ENCODE assay signal across 8 cellular contexts in genomic region chr2:144183744-144184143, GRCh38.
DNase-seq lines count a peak whose midpoint lies in the region; TF ChIP-seq lines count a peak whose summit lies in the region.

No MANE protein-coding gene starts in this region.

- peak overlapping the region; percentile 92 for H3K27ac Mint-ChIP-seq in activated naive CD8-positive, alpha-beta T cell

- H3K36me3 Mint-ChIP-seq in activated naive CD8-positive, alpha-beta T cell: peaks cover 6% of the 10 kb centered on the region

- peak overlapping the region; percentile 76 for H3K4me3 Mint-ChIP-seq in activated naive CD8-positive, alpha-beta T cell

- H3K9me3 Mint-ChIP-seq in activated naive CD8-positive, alpha-beta T cell (ENCODE audit: low read depth): no peaks in the 10 kb centered on the region

- H3K4me1 Mint-ChIP-seq in activated naive CD8-positive, alpha-beta T cell (ENCODE audit: low read depth): peaks cover 44% of the 10 kb centered on the region

- H3K27me3 Mint-ChIP-seq in activated naive CD8-positive, alpha-beta T cell: no peaks in the 10 kb centered on the region

- DNase-seq in GM04504 (ENCODE audit: low read depth): peak; percentile 83
- DNase-seq in HFF-Myc (ENCODE audit: extremely low read depth, low read depth): peak; percentile 98
- DNase-seq in RPMI7951 (ENCODE audit: low read depth): peak; percentile 95
- DNase-seq in stimulated activated CD4-positive, alpha-beta T cell treated with anti-CD3 and anti-CD28 coated beads, Interleukin-4, amount 100 ng/mL, for 24 hours: peak; percentile 78
- no peak for DNase-seq in cerebellum (ENCODE audit: low spot score)
- DNase-seq in NCI-H748 (lab: John Stamatoyannopoulos, UW; ENCODE audit: unreplicated experiment): no peak
- DNase-seq in C1 segment of cervical spinal cord (lab: John Stamatoyannopoulos, UW): no peak

- no peak overlapping the region for H3K4me3 ChIP-seq in HFF-Myc (replicated peaks; ENCODE audit: low read depth, low read length)

- no peak for TF ChIP-seq CTCF in HFF-Myc (IDR thresholded peaks at IDR 0.05; ENCODE audit: low read depth, low read length, missing control alignments)

Comparison
In these comparisons a context has a peak if more than half of its experiments do, and no peak if none do; other contexts are left out.
1. DNase-seq: peak in GM04504 (single experiment), HFF-Myc (single experiment), RPMI7951 (single experiment) and stimulated activated CD4-positive, alpha-beta T cell treated with anti-CD3 and anti-CD28 coated beads, Interleukin-4, amount 100 ng/mL, for 24 hours (single experiment); none in cerebellum (single experiment), NCI-H748 (single experiment) and C1 segment of cervical spinal cord (0 of 14).